Comparison of ENCODE assay signal across 23 cellular contexts in genomic region chr11:129167315-129167714, GRCh38. TPM values are rescaled to one million over a fixed set of nuclear protein-coding genes. Genes with fewer than 3 reads are reported as not detected.
DNase-seq lines count a peak whose midpoint lies in the region; FAIRE-seq and TF ChIP-seq lines count a peak whose summit lies in the region.
"Had no signal": no experiment of that assay in that cellular context is flagged by ENCODE, and none has a peak within 500 bp of the region (broad histone marks: within the 10 kb centered on the region; RNA-seq: fewer than 3 reads in every experiment).

No MANE protein-coding gene starts in this region.

- 0 out of 2 replicates have a peak, but pooled peaks cover 6% of the 10 kb centered on the region for H3F3A ChIP-seq in GM23248 (ENCODE audit: insufficient read depth)

- DNase-seq in GM23248 (peak; percentile 25), LHCN-M2 (ENCODE audit: low read depth) (peak; percentile 7), fibroblast of lung (ENCODE audit: low read depth in 2 of 2) (no peak), GM12891 (ENCODE audit: insufficient read length, low spot score) (no peak), glomerular visceral epithelial cell (ENCODE audit: extremely low spot score) (no peak), NCI-H1417 treated with DMSO at 0.1 percent for 48 hours (lab: John Stamatoyannopoulos, UW) (no peak)
- DNase-seq: 8988T; ACHN; AML-193; BE2C; CD4-positive, alpha-beta T cell; CD8-positive, alpha-beta memory T cell; DMS 273 treated with DMSO at 0.1 percent for 48 hours; DMS79; EL; GF-D8; H9 had no signal

- H3K27ac ChIP-seq in GM23248 = peak overlapping the region; percentile 9; the same call in 1 of the 2 replicates
- no peak overlapping the region for H3K27ac ChIP-seq in fibroblast of lung (ENCODE audit: insufficient read depth, low read length)
- H3K27ac ChIP-seq: A549; BLaER1 treated with 17β-estradiol and CSF1 and Interleukin-3, amounts not matched to agents 10 nM and 100 nM had no signal

- WGBS in GM23248 (ENCODE audit: low coverage in 1 of 2, low lambda C conversion rate in 2 of 2, missing lambda C conversion rate in 2 of 2), 2 experiments = 17 to 23% methylated on average over 1 of the region's 1 CpG

- in situ Hi-C loops in GM23248 (cut with MboI) = no loop called here

- no peak for TF ChIP-seq CTCF in fibroblast of lung (conservative IDR thresholded peaks at IDR 0.05 in 1 of 2, IDR thresholded peaks at IDR 0.05 in 1 of 2; ENCODE audit: low read depth in 1 of 2, low read length in 2 of 2)

- H3K27me3 ChIP-seq in GM23248 (replicated peaks; ENCODE audit: insufficient read depth) (no peaks in the 10 kb centered on the region), fibroblast of lung (ENCODE audit: control insufficient read depth, insufficient read depth, low read length) (no peaks in the 10 kb centered on the region)
- H3K27me3 ChIP-seq: BE2C; BLaER1 treated with 17β-estradiol and CSF1 and Interleukin-3, amounts not matched to agents 10 nM and 100 nM had no signal

- H3K9ac ChIP-seq in GM23248 (no peak overlapping the region), fibroblast of lung (ENCODE audit: insufficient read depth, low read length) (no peak overlapping the region)
- H3K9ac ChIP-seq: BLaER1 treated with 17β-estradiol and CSF1 and Interleukin-3, amounts not matched to agents 10 nM and 100 nM had no signal

- FAIRE-seq in GM12891 (lab: Jason Lieb, UNC) = no peak
- FAIRE-seq: A549, D721Med, GM19239 had no signal

- H3K4me2 ChIP-seq in GM23248 (ENCODE audit: unreplicated experiment) (no peak overlapping the region), fibroblast of lung (ENCODE audit: extremely low read depth, insufficient read depth, low read length) (peak overlapping the region; percentile 25)
- H3K4me2 ChIP-seq: A549; BLaER1 treated with 17β-estradiol and CSF1 and Interleukin-3, amounts not matched to agents 10 nM and 100 nM; GM23338 had no signal

- no peaks in the 10 kb centered on the region for H3K9me2 ChIP-seq in GM23248 (ENCODE audit: insufficient read depth)

- H3K4me1 ChIP-seq in GM23248 (ENCODE audit: insufficient read depth) (peaks cover 8% of the 10 kb centered on the region), fibroblast of lung (ENCODE audit: control insufficient read depth, extremely low read depth, insufficient read depth, low read length) (no peaks in the 10 kb centered on the region)
- H3K4me1 ChIP-seq: A549; BE2C; BLaER1 treated with 17β-estradiol and CSF1 and Interleukin-3, amounts not matched to agents 10 nM and 100 nM had no signal

- H3K36me3 ChIP-seq in GM23248 (ENCODE audit: low read depth) = no peaks in the 10 kb centered on the region; the same call in 1 of the 2 replicates
- no peaks in the 10 kb centered on the region for H3K36me3 ChIP-seq in fibroblast of lung (ENCODE audit: control insufficient read depth, insufficient read depth, low read length)
- H3K36me3 ChIP-seq: BE2C had no signal

- H3K9me3 ChIP-seq in GM23248 (ENCODE audit: low read depth) (no peaks in the 10 kb centered on the region), fibroblast of lung (ENCODE audit: control insufficient read depth, insufficient read depth, low read depth, low read length) (no peaks in the 10 kb centered on the region)
- H3K9me3 ChIP-seq: A549, BE2C had no signal

- no peak overlapping the region for H3K4me3 ChIP-seq in GM23248
- no peak overlapping the region for H3K4me3 ChIP-seq in fibroblast of lung (replicated peaks in 1 of 4; ENCODE audit: control extremely low read depth in 1 of 4, insufficient read depth in 1 of 4, low read depth in 3 of 4, low read length in 4 of 4)
- H3K4me3 ChIP-seq: A549; BLaER1 treated with 17β-estradiol and CSF1 and Interleukin-3, amounts not matched to agents 10 nM and 100 nM; GM23338 had no signal

- no peak for TF ChIP-seq POLR2A in GM12891 (IDR thresholded peaks at IDR 0.05; ENCODE audit: low read depth, low read length)

- peaks cover 50% of the 10 kb centered on the region for H3K79me2 ChIP-seq in GM23248 (ENCODE audit: insufficient read depth)
- no peaks in the 10 kb centered on the region for H3K79me2 ChIP-seq in fibroblast of lung (ENCODE audit: control insufficient read depth, insufficient read depth, low read length)

- H2AFZ ChIP-seq in GM23248 = no peak overlapping the region
- H2AFZ ChIP-seq in fibroblast of lung (ENCODE audit: low read length) = no peak overlapping the region
- H2AFZ ChIP-seq: GM23338 had no signal

- H4K20me1 ChIP-seq in GM23248 (ENCODE audit: insufficient read depth) = peaks cover 2% of the 10 kb centered on the region; the same call in 1 of the 2 replicates
- no peaks in the 10 kb centered on the region for H4K20me1 ChIP-seq in fibroblast of lung (ENCODE audit: control insufficient read depth, extremely low read depth, insufficient read depth, low read length)
- H4K20me1 ChIP-seq: BLaER1 treated with 17β-estradiol and CSF1 and Interleukin-3, amounts not matched to agents 10 nM and 100 nM had no signal

TF ChIP-seq in GM12891, 5 proteins besides CTCF, POLR2A, EP300 and RAD21:
- no peak for TF ChIP-seq SPI1 (IDR thresholded peaks at IDR 0.05; ENCODE audit: low read depth, low read length)

RNA-seq across cellular contexts. Expression of gene ARHGAP32, which starts 24.8 kb away (rescaled TPM):
- 4.7 and 5.5 TPM in 2 replicates for total RNA-seq in GM23248 (2014; rRNA removed; shearing (Covaris generic))
- polyA plus RNA-seq in GM23248 (2016; fragmentation: Nextera tagmentation; extraction: Ambion mirVana) = 1.2 and 1.3 TPM in 2 replicates
- total RNA-seq in LHCN-M2 (2014; rRNA removed) = 6.7 and 9.3 TPM in 2 replicates
- polyA plus RNA-seq in LHCN-M2 (2012) = 2.2 TPM
- 8.7 and 9.6 TPM in 2 replicates for total RNA-seq in fibroblast of lung
- 4.0 and 5.7 TPM in 2 replicates for polyA plus RNA-seq in fibroblast of lung
- polyA plus RNA-seq in fibroblast of lung (2012) = 2.7 and 2.9 TPM in 2 replicates
- 3.7 and 8.2 TPM in 2 replicates for polyA minus RNA-seq in fibroblast of lung (ENCODE audit: low replicate concordance)
- 0.03 TPM for polyA plus RNA-seq in GM12891 (2012; ENCODE audit: low read depth, missing spikeins)
- total RNA-seq: G401 had no signal

Comparison
In these comparisons a context has a peak if more than half of its experiments do, and no peak if none do; other contexts are left out.
1. DNase-seq: peak in GM23248 (single experiment) and LHCN-M2 (single experiment); none in fibroblast of lung (0 of 2), GM12891 (single experiment), glomerular visceral epithelial cell (single experiment) and NCI-H1417 treated with DMSO at 0.1 percent for 48 hours (single experiment).